In the genomic region with DNA sequence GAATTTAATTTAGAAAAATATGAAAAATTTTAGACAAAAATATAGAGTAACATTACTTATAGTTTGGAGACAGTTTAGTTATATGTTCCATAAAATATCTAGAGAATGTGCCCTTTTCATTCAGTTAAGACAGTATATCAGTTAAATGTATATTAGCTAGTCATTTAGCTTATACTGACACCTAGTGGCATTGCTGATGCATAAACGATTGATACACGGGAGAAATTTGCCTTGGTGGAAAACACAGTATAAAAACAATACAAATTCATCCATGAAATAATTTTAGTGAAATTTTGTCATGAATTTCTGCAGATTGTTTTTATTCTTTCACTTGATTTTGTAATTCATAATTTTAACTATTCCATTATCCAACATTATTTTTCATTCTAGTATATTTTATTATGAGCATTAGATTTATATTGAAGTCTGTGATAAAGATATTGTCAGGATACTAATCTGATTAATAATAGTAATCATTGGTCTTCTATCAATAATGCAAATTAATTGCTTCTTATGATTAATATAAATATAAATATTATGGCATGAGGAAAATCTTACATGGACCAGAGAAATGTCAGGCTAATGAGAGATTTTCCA, we compare ENCODE assay signal across 8 cellular contexts.
DNase-seq lines count a peak whose midpoint lies in the region; ATAC-seq, FAIRE-seq and TF ChIP-seq lines count a peak whose summit lies in the region.

No MANE protein-coding gene starts in this region.

- no peaks in the 10 kb centered on the region for H3K36me3 Mint-ChIP-seq in activated T-helper 17 cell treated with anti-CD3 and anti-CD28 coated beads, Interleukin-2, amount 50 U/mL, for 72 hours (ENCODE audit: low read depth)

- dilution Hi-C loops in endothelial cell of umbilical vein (cut with MboI; ENCODE audit: extremely low pct_ligation_motif_present, low sequenced_read_pairs): no loop called here

- no peaks in the 10 kb centered on the region for H3F3A ChIP-seq in DOHH2 (ENCODE audit: control insufficient read depth, insufficient read depth)

- H3K27me3 ChIP-seq in DOHH2 (ENCODE audit: control insufficient read depth, low read length) (no peaks in the 10 kb centered on the region), endothelial cell of umbilical vein (ENCODE audit: control insufficient read depth in 2 of 2, insufficient read depth in 2 of 2, low read length in 2 of 2) (no peaks in the 10 kb centered on the region), parathyroid adenoma (ENCODE audit: control insufficient read depth, insufficient read depth, low read length) (no peaks in the 10 kb centered on the region)

- H3K4me1 ChIP-seq in DOHH2 (ENCODE audit: control insufficient read depth, low read length): no peaks in the 10 kb centered on the region
- no peaks in the 10 kb centered on the region for H3K4me1 ChIP-seq in OCI-LY7 (ENCODE audit: insufficient read depth, low read length, poor library complexity, severe bottlenecking)
- H3K4me1 ChIP-seq in endothelial cell of umbilical vein (ENCODE audit: control insufficient read depth, extremely low read depth, insufficient read depth, low read length): no peaks in the 10 kb centered on the region
- H3K4me1 ChIP-seq in parathyroid adenoma: no peaks in the 10 kb centered on the region

- H4K20me1 ChIP-seq in DOHH2 (ENCODE audit: control insufficient read depth, insufficient read depth, low read depth, low read length) (no peaks in the 10 kb centered on the region), OCI-LY7 (ENCODE audit: insufficient read depth, low read length) (no peaks in the 10 kb centered on the region), endothelial cell of umbilical vein (replicated peaks; ENCODE audit: control insufficient read depth, extremely low read depth, insufficient read depth, low read length) (no peaks in the 10 kb centered on the region)

- ATAC-seq in activated T-helper 17 cell treated with anti-CD3 and anti-CD28 coated beads, Interleukin-2, amount 50 U/mL, for 72 hours (replicated peaks): no peak
- ATAC-seq in GM21576 (IDR thresholded peaks at IDR 0.05; ENCODE audit: unreplicated experiment): no peak

- no peaks in the 10 kb centered on the region for H3K27me3 Mint-ChIP-seq in activated T-helper 17 cell treated with anti-CD3 and anti-CD28 coated beads, Interleukin-2, amount 50 U/mL, for 72 hours

- no peak overlapping the region for H3K4me3 ChIP-seq in DOHH2 (ENCODE audit: low read length)
- no peak overlapping the region for H3K4me3 ChIP-seq in OCI-LY7 (ENCODE audit: low read depth, low read length, poor library complexity, severe bottlenecking)
- no peak overlapping the region for H3K4me3 ChIP-seq in endothelial cell of umbilical vein (replicated peaks in 1 of 3; ENCODE audit: insufficient read depth in 1 of 3, low read depth in 1 of 3, low read length in 3 of 3)
- no peak overlapping the region for H3K4me3 ChIP-seq in parathyroid adenoma (ENCODE audit: low read depth, low read length)

- H3K9ac ChIP-seq in endothelial cell of umbilical vein (replicated peaks; ENCODE audit: extremely low read depth, insufficient read depth, low read length) (no peak overlapping the region), parathyroid adenoma (no peak overlapping the region)

- H2AFZ ChIP-seq in OCI-LY7 (ENCODE audit: low read length) (no peak overlapping the region), endothelial cell of umbilical vein (ENCODE audit: low read depth, low read length) (no peak overlapping the region), parathyroid adenoma (no peak overlapping the region)

- peak; percentile 64 for TF ChIP-seq CTCF in DOHH2 (IDR thresholded peaks at IDR 0.05; ENCODE audit: low read depth, low read length, poor library complexity, severe bottlenecking)
- TF ChIP-seq CTCF in GM20000 (IDR thresholded peaks at IDR 0.05; ENCODE audit: extremely low read depth, missing control alignments): peak; percentile 42
- TF ChIP-seq CTCF in OCI-LY7 (conservative IDR thresholded peaks at IDR 0.05; ENCODE audit: low read length): peak; percentile 95
- TF ChIP-seq CTCF in endothelial cell of umbilical vein (IDR thresholded peaks at IDR 0.05; ENCODE audit: extremely low read depth in 1 of 2, insufficient read depth in 1 of 2, low read depth in 1 of 2, low read length in 2 of 2): peak; percentile 31 to 47
- TF ChIP-seq CTCF in parathyroid adenoma (IDR thresholded peaks at IDR 0.05): peak; percentile 47

- no peaks in the 10 kb centered on the region for H3K9me2 ChIP-seq in DOHH2 (replicated peaks; ENCODE audit: control insufficient read depth, low read length)
- H3K9me2 ChIP-seq in OCI-LY7 (ENCODE audit: insufficient read depth, low read length): no peaks in the 10 kb centered on the region

- no peaks in the 10 kb centered on the region for H3K9me3 ChIP-seq in DOHH2 (ENCODE audit: control insufficient read depth, insufficient read depth, low read length)
- no peaks in the 10 kb centered on the region for H3K9me3 ChIP-seq in OCI-LY7 (ENCODE audit: low read length)
- H3K9me3 ChIP-seq in endothelial cell of umbilical vein (replicated peaks; ENCODE audit: control insufficient read depth, insufficient read depth, low read length): no peaks in the 10 kb centered on the region
- H3K9me3 ChIP-seq in parathyroid adenoma (ENCODE audit: control insufficient read depth, low read length): no peaks in the 10 kb centered on the region

- H3K4me2 ChIP-seq in DOHH2 (ENCODE audit: low read length) (no peak overlapping the region), OCI-LY7 (ENCODE audit: low read length) (no peak overlapping the region), endothelial cell of umbilical vein (ENCODE audit: insufficient read depth, low read length) (no peak overlapping the region), parathyroid adenoma (ENCODE audit: low read length) (no peak overlapping the region)

- DNase-seq in GM20000 (ENCODE audit: low spot score): peak; percentile 19
- peak; percentile 7 for DNase-seq in HPDE6-E6E7 (ENCODE audit: extremely low spot score)
- DNase-seq in OCI-LY7 (ENCODE audit: low spot score): peak; percentile 64
- peak; percentile 43 for DNase-seq in endothelial cell of umbilical vein (ENCODE audit: low read depth, low spot score)

- H3K9me3 Mint-ChIP-seq in activated T-helper 17 cell treated with anti-CD3 and anti-CD28 coated beads, Interleukin-2, amount 50 U/mL, for 72 hours: no peaks in the 10 kb centered on the region

- peak; percentile 81 for FAIRE-seq in endothelial cell of umbilical vein (lab: Jason Lieb, UNC)

- POLR2A ChIA-PET in OCI-LY7 (lab: Charles Lee) (interaction anchor here (0.9 kb wide), 1 partner anchor 548 kb away, joined by 4 read pairs; no protein-coding TSS in a partner anchor), endothelial cell of umbilical vein (lab: Charles Lee) (no interaction called here)

- H3K4me1 Mint-ChIP-seq in activated T-helper 17 cell treated with anti-CD3 and anti-CD28 coated beads, Interleukin-2, amount 50 U/mL, for 72 hours: no peaks in the 10 kb centered on the region

- no TSS peak for BruUV-seq in OCI-LY7 (replicated peaks; lab: Mats Ljungman, UMichigan)
- BruUV-seq in endothelial cell of umbilical vein (replicated peaks; lab: Mats Ljungman, UMichigan): no TSS peak

- intact Hi-C loops in OCI-LY7 (cut with micrococcal nuclease; ENCODE audit: unreplicated experiment): loop anchor here (1.0 to 5.0 kb wide), 3 partner anchors 228 to 600 kb away; no protein-coding TSS in a partner anchor
- intact Hi-C loops in endothelial cell of umbilical vein (cut with micrococcal nuclease): loop anchor here (1.0 to 10.0 kb wide), 5 partner anchors 228 to 957 kb away; a partner anchor contains a TSS

- no peak overlapping the region for H3K4me3 Mint-ChIP-seq in activated T-helper 17 cell treated with anti-CD3 and anti-CD28 coated beads, Interleukin-2, amount 50 U/mL, for 72 hours

- H3K79me2 ChIP-seq in DOHH2 (ENCODE audit: control insufficient read depth, low read length) (no peaks in the 10 kb centered on the region), OCI-LY7 (ENCODE audit: insufficient read depth, low read depth, low read length) (no peaks in the 10 kb centered on the region), endothelial cell of umbilical vein (ENCODE audit: control insufficient read depth, insufficient read depth, low read length) (no peaks in the 10 kb centered on the region), parathyroid adenoma (no peaks in the 10 kb centered on the region)

- CTCF ChIA-PET in OCI-LY7 (lab: Charles Lee; ENCODE audit: unreplicated experiment): interaction anchor here (1.6 kb wide), 1 partner anchor 227 kb away, joined by 3 read pairs; no protein-coding TSS in a partner anchor
- CTCF ChIA-PET in endothelial cell of umbilical vein (lab: Charles Lee): interaction anchor here (0.6 to 2.2 kb wide), 20 partner anchors 9 to 961 kb away, joined by 3 to 82 read pairs (median 5); a partner anchor contains a TSS

- TF ChIP-seq POLR2A in endothelial cell of umbilical vein (IDR thresholded peaks at IDR 0.05; ENCODE audit: low read depth, low read length): no peak

- no peaks in the 10 kb centered on the region for H3K36me3 ChIP-seq in DOHH2 (ENCODE audit: control insufficient read depth, low read length)
- no peaks in the 10 kb centered on the region for H3K36me3 ChIP-seq in OCI-LY7 (ENCODE audit: insufficient read depth, low read length)
- no peaks in the 10 kb centered on the region for H3K36me3 ChIP-seq in endothelial cell of umbilical vein (ENCODE audit: control insufficient read depth in 2 of 2, extremely low read depth in 1 of 2, insufficient read depth in 2 of 2, low read length in 2 of 2)
- no peaks in the 10 kb centered on the region for H3K36me3 ChIP-seq in parathyroid adenoma (ENCODE audit: control insufficient read depth, insufficient read depth, low read length)

- no peaks in the 10 kb centered on the region for H3K9me1 ChIP-seq in endothelial cell of umbilical vein (replicated peaks; ENCODE audit: control insufficient read depth, extremely low read depth, insufficient read depth, low read length)

- H3K27ac Mint-ChIP-seq in activated T-helper 17 cell treated with anti-CD3 and anti-CD28 coated beads, Interleukin-2, amount 50 U/mL, for 72 hours: no peak overlapping the region

- H3K27ac ChIP-seq in DOHH2 (ENCODE audit: low read depth, low read length) (no peak overlapping the region), OCI-LY7 (ENCODE audit: low read depth, low read length, poor library complexity, severe bottlenecking) (no peak overlapping the region), endothelial cell of umbilical vein (ENCODE audit: insufficient read depth, low read depth, low read length) (no peak overlapping the region), parathyroid adenoma (no peak overlapping the region)

TF ChIP-seq in endothelial cell of umbilical vein, 7 proteins besides CTCF, POLR2A, EP300 and RAD21 (continues in another document):
- no peak for TF ChIP-seq POLR2AphosphoS5 (IDR thresholded peaks at IDR 0.05; ENCODE audit: insufficient read depth, low read depth, low read length)
- TF ChIP-seq EZH2 (IDR thresholded peaks at IDR 0.05; ENCODE audit: borderline replicate concordance, low read depth, low read length, severe bottlenecking): no peak
- TF ChIP-seq, protein P1, sequence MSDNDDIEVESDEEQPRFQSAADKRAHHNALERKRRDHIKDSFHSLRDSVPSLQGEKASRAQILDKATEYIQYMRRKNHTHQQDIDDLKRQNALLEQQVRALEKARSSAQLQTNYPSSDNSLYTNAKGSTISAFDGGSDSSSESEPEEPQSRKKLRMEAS (IDR thresholded peaks at IDR 0.05; ENCODE audit: insufficient read depth, insufficient read length): no peak
- no peak for TF ChIP-seq JUN (IDR thresholded peaks at IDR 0.05; ENCODE audit: borderline replicate concordance, insufficient read depth, insufficient read length, low read depth)

Comparison
In these comparisons a context has a peak if more than half of its experiments do, and no peak if none do; other contexts are left out.
1. CTCF ChIP-seq: peak in every context shown above with its lines; median percentile 95 in OCI-LY7; 64 in DOHH2; 47 in parathyroid adenoma; 42 in GM20000; 39 in endothelial cell of umbilical vein.
2. DNase-seq: peak in every context shown above with its lines; median percentile 64 in OCI-LY7; 43 in endothelial cell of umbilical vein; 19 in GM20000; 7 in HPDE6-E6E7.